ENCODE assay signal across 1 cellular context in genomic region chr14:61438860-61439765, GRCh38.
TF ChIP-seq lines count a peak whose summit lies in the region.

No MANE protein-coding gene starts in this region.

TF ChIP-seq in GM23338, 12 proteins besides CTCF, POLR2A, EP300 and RAD21:
- TF ChIP-seq ZNF462 (CRISPR knock-in tag; IDR thresholded peaks at IDR 0.05) = no peak; the same call in 1 of the 2 replicates
- TF ChIP-seq REST (IDR thresholded peaks at IDR 0.05; ENCODE audit: unreplicated experiment) = no peak
- TF ChIP-seq JUNB (IDR thresholded peaks at IDR 0.05; ENCODE audit: unreplicated experiment) = no peak
- TF ChIP-seq EZH2phosphoT487 (IDR thresholded peaks at IDR 0.05; ENCODE audit: unreplicated experiment) = no peak
- no peak for TF ChIP-seq ETS1 (IDR thresholded peaks at IDR 0.05)
TF ChIP-seq in GM23338: peak in this region for 0.
